8 cellular contexts compared by ENCODE assay signal in genomic region chr5:180313677-180314076, GRCh38. TPM values are rescaled to one million over a fixed set of nuclear protein-coding genes. Genes with fewer than 3 reads are reported as not detected.
DNase-seq lines count a peak whose midpoint lies in the region; ATAC-seq and TF ChIP-seq lines count a peak whose summit lies in the region.

No MANE protein-coding gene starts in this region.

- DNase-seq in NCI-H526 (lab: John Stamatoyannopoulos, UW): peak; percentile 73 to 93
- DNase-seq in amniotic stem cell (lab: John Stamatoyannopoulos, UW): peak; percentile 67
- no peak for DNase-seq in memory B cell (ENCODE audit: low spot score in 2 of 2)
- peak; percentile 91 for DNase-seq in upper lobe of right lung
- DNase-seq in ascending aorta (ENCODE audit: low spot score in 2 of 2): no peak
- DNase-seq in ACHN: no peak

- H3K27ac Mint-ChIP-seq in memory B cell: peak overlapping the region; percentile 14

- in situ Hi-C loops in ACHN (cut with HindIII; ENCODE audit: low pct_ligation_motif_present, low pct_unique_long_range_greater_than_20kb, low sequenced_read_pairs): no loop called here

- H3K4me3 ChIP-seq in upper lobe of right lung (peak overlapping the region; percentile 26), ascending aorta (peak overlapping the region in 1 of 2 donors; percentile 30)

- intact Hi-C loops in upper lobe of right lung (cut with DNase I): no loop called here
- intact Hi-C loops in ascending aorta (cut with DNase I): no loop called here

- H3K9me3 ChIP-seq in upper lobe of right lung (no peaks in the 10 kb centered on the region), ascending aorta (no peaks in the 10 kb centered on the region)

- H3K4me3 Mint-ChIP-seq in memory B cell: peak overlapping the region; percentile 73

- TF ChIP-seq CTCF in upper lobe of right lung (IDR thresholded peaks at IDR 0.05) (no peak), ascending aorta (IDR thresholded peaks at IDR 0.05) (no peak)

- H3K27me3 ChIP-seq in upper lobe of right lung: no peaks in the 10 kb centered on the region
- H3K27me3 ChIP-seq in ascending aorta: no peaks in the 10 kb centered on the region

- ATAC-seq in GM21786 (IDR thresholded peaks at IDR 0.05; ENCODE audit: unreplicated experiment) (peak; percentile 86), memory B cell (ENCODE audit: low read depth) (peak; percentile 84), upper lobe of right lung (peak; percentile 92), GM21390 (IDR thresholded peaks at IDR 0.05; ENCODE audit: unreplicated experiment) (no peak)

- no peaks in the 10 kb centered on the region for H3K36me3 Mint-ChIP-seq in memory B cell

- no peaks in the 10 kb centered on the region for H3K4me1 Mint-ChIP-seq in memory B cell

- H3K4me1 ChIP-seq in upper lobe of right lung: no peaks in the 10 kb centered on the region
- no peaks in the 10 kb centered on the region for H3K4me1 ChIP-seq in ascending aorta

- no peak overlapping the region for H3K27ac ChIP-seq in upper lobe of right lung
- no peak overlapping the region for H3K27ac ChIP-seq in ascending aorta

- H3K36me3 ChIP-seq in upper lobe of right lung (no peaks in the 10 kb centered on the region), ascending aorta (peaks cover 0 to 4% of the 10 kb centered on the region in 2 donors)

- no peaks in the 10 kb centered on the region for H3K9me3 Mint-ChIP-seq in memory B cell

- peaks cover 7% of the 10 kb centered on the region for H3K27me3 Mint-ChIP-seq in memory B cell

RNA-seq across cellular contexts. Expression of gene MAPK9, which starts 21.8 kb away (rescaled TPM):
- 39.5 TPM for total RNA-seq in upper lobe of right lung
- total RNA-seq in ascending aorta: 12.9 TPM

RNA-seq across cellular contexts. Expression of gene GFPT2, which starts 39.5 kb away (rescaled TPM):
- total RNA-seq in upper lobe of right lung (20.4 TPM), ascending aorta (25.2 TPM)

Comparison
In these comparisons a context has a peak if more than half of its experiments do, and no peak if none do; other contexts are left out.
1. DNase-seq: peak in NCI-H526 (2 of 2), amniotic stem cell (single experiment) and upper lobe of right lung (single experiment); none in memory B cell (0 of 2), ascending aorta (0 of 2) and ACHN (single experiment).